Comparison of ENCODE assay signal across 8 cellular contexts in genomic region chr17:4966844-4967538, GRCh38. TPM values are rescaled to one million over a fixed set of nuclear protein-coding genes. Genes with fewer than 3 reads are reported as not detected.
A peak's percentile ranks its signal among the peaks of the same experiment; 100 is the strongest.
DNase-seq lines count a peak whose midpoint lies in the region; ATAC-seq, FAIRE-seq and TF ChIP-seq lines count a peak whose summit lies in the region.

No MANE protein-coding gene starts in this region.

- no peak for TF ChIP-seq CTCF in SU-DHL-6 (IDR thresholded peaks at IDR 0.05; ENCODE audit: insufficient read depth, low read length, poor library complexity, severe bottlenecking)
- TF ChIP-seq CTCF in right atrium auricular region (IDR thresholded peaks at IDR 0.05), result no peak
- TF ChIP-seq CTCF in prostate gland (IDR thresholded peaks at IDR 0.05), result peak in 1 of 4 experiments; percentile 14

- peak overlapping the region; percentile 81 for H3K9ac ChIP-seq in SU-DHL-6 (ENCODE audit: low read length)

- ATAC-seq in HG02798 (IDR thresholded peaks at IDR 0.05; ENCODE audit: poor library complexity, unreplicated experiment), result peak; percentile 87

- H3K4me1 ChIP-seq in right atrium auricular region (peaks cover 0 to 36% of the 10 kb centered on the region in 2 donors), prostate gland (replicated peaks) (peaks cover 12% of the 10 kb centered on the region)

- no peaks in the 10 kb centered on the region for H3K36me3 ChIP-seq in SU-DHL-6 (ENCODE audit: low read length)
- H3K36me3 ChIP-seq in right atrium auricular region, result peaks cover 17% of the 10 kb centered on the region
- H3K36me3 ChIP-seq in prostate gland, result peaks cover 0 to 8% of the 10 kb centered on the region in 2 donors

- TF ChIP-seq POLR2A in GM15510 (IDR thresholded peaks at IDR 0.05; ENCODE audit: borderline replicate concordance, extremely low read depth, insufficient read length) (peak; percentile 36), prostate gland (IDR thresholded peaks at IDR 0.05) (peak; percentile 42)

- H3K4me3 ChIP-seq in SU-DHL-6 (ENCODE audit: insufficient read depth, low read length, poor library complexity, severe bottlenecking) (peak overlapping the region; percentile 70), right atrium auricular region (peak overlapping the region; percentile 69 to 75), prostate gland (peak overlapping the region; percentile 48 to 63)

- peaks cover 8% of the 10 kb centered on the region; the same call in 1 of the 2 replicates for H3K79me2 ChIP-seq in SU-DHL-6 (ENCODE audit: insufficient read depth, low read length)

- no peaks in the 10 kb centered on the region for H3K9me3 ChIP-seq in SU-DHL-6 (ENCODE audit: insufficient read depth, low read length)
- H3K9me3 ChIP-seq in right atrium auricular region, result no peaks in the 10 kb centered on the region
- no peaks in the 10 kb centered on the region for H3K9me3 ChIP-seq in prostate gland

- peak overlapping the region; percentile 55 for H2AFZ ChIP-seq in SU-DHL-6 (ENCODE audit: low read depth, low read length, severe bottlenecking)

- peak overlapping the region; percentile 92 for H3K4me2 ChIP-seq in SU-DHL-6 (ENCODE audit: low read depth, low read length, poor library complexity, severe bottlenecking)

- DNase-seq in NCI-H1417 treated with DMSO at 0.1 percent for 48 hours (lab: John Stamatoyannopoulos, UW) (peak; percentile 96), anterior cingulate cortex (lab: John Stamatoyannopoulos, UW) (peak in 57 of 58 donors; percentile 93 to 100 (median 99)), right atrium auricular region (ENCODE audit: low spot score) (peak; percentile 100), prostate gland (ENCODE audit: low spot score) (peak; percentile 100), urothelium cell line (ENCODE audit: low spot score) (peak; percentile 94)

- intact Hi-C loops in prostate gland (cut with DNase I), result loop anchor here (2.0 kb wide), 2 partner anchors 18 to 30 kb away; partner anchors contain the start of genes INCA1, KIF1C and PFN1

- peak; percentile 20 for FAIRE-seq in urothelium cell line (lab: Jason Lieb, UNC)

- no peaks in the 10 kb centered on the region for H3K27me3 ChIP-seq in SU-DHL-6 (ENCODE audit: low read length)
- no peaks in the 10 kb centered on the region for H3K27me3 ChIP-seq in right atrium auricular region
- no peaks in the 10 kb centered on the region for H3K27me3 ChIP-seq in prostate gland (replicated peaks; ENCODE audit: insufficient read depth)

- WGBS in prostate gland, result under 1% methylated on average over 40 of the region's 42 CpGs

- H3F3A ChIP-seq in SU-DHL-6 (ENCODE audit: insufficient read depth), result no peaks in the 10 kb centered on the region

- H3K27ac ChIP-seq in SU-DHL-6 (ENCODE audit: low read depth, low read length) (peak overlapping the region; percentile 73), right atrium auricular region (peak overlapping the region; percentile 95 to 97), prostate gland (peak overlapping the region; percentile 94 to 96)

- no peaks in the 10 kb centered on the region for H4K20me1 ChIP-seq in SU-DHL-6 (ENCODE audit: low read depth, low read length)

- H3K9me2 ChIP-seq in SU-DHL-6 (replicated peaks; ENCODE audit: insufficient read depth, low read length), result no peaks in the 10 kb centered on the region

RNA-seq across cellular contexts. Expression of gene SPAG7, which starts 0.6 kb away (rescaled TPM):
- total RNA-seq in right atrium auricular region (100 to 1,000 TPM in 1 of 2 donors, 10 to 100 TPM in 1; 83.9 to 122 TPM), prostate gland (10 to 100 TPM; 54.2 to 72.0 TPM)

RNA-seq across cellular contexts. Expression of gene ENO3, which starts 16.1 kb away (rescaled TPM):
- total RNA-seq in right atrium auricular region (100 to 1,000 TPM; 235 to 563 TPM), prostate gland (10 to 100 TPM in 1 of 2 donors, 1 to 10 TPM in 1; 9.7 to 10.2 TPM)

RNA-seq across cellular contexts. Expression of gene PFN1, which starts 18.7 kb away (rescaled TPM):
- total RNA-seq in right atrium auricular region, result 100 to 1,000 TPM; 218 to 425 TPM
- total RNA-seq in prostate gland, result 1,000 to 10,000 TPM in 1 of 2 donors, 100 to 1,000 TPM in 1; 646 to 1,039 TPM

RNA-seq across cellular contexts. Expression of gene CAMTA2, which starts 20.5 kb away (rescaled TPM):
- total RNA-seq in right atrium auricular region, result 10 to 100 TPM; 20.3 to 24.7 TPM
- 10 to 100 TPM; 13.6 to 40.2 TPM for total RNA-seq in prostate gland

RNA-seq across cellular contexts. Expression of gene RNF167, which starts 26.9 kb away (rescaled TPM):
- 10 to 100 TPM; 66.9 to 68.6 TPM for total RNA-seq in right atrium auricular region
- total RNA-seq in prostate gland, result 100 to 1,000 TPM in 1 of 2 donors, 10 to 100 TPM in 1; 78.7 to 138 TPM

Comparison
In these comparisons a context has a peak if more than half of its experiments do, and no peak if none do; other contexts are left out.
1. Peak in every context shown above with its lines: DNase-seq, ATAC-seq, H3K4me3 ChIP-seq and H3K27ac ChIP-seq.
2. RNA of gene ENO3, which starts 16.1 kb away (total RNA-seq): 235 to 563 TPM in right atrium auricular region; 9.7 to 10.2 TPM in prostate gland; every median in the first group is over 10 times any median in the second.